15 cellular contexts compared by ENCODE assay signal in genomic region chr1:230858918-230859819, GRCh38. TPM values are rescaled to one million over a fixed set of nuclear protein-coding genes. Genes with fewer than 3 reads are reported as not detected.
DNase-seq lines count a peak whose midpoint lies in the region; ATAC-seq and TF ChIP-seq lines count a peak whose summit lies in the region.
"Had no signal": no experiment of that assay in that cellular context is flagged by ENCODE, and none has a peak within 500 bp of the region (broad histone marks: within the 10 kb centered on the region; RNA-seq: fewer than 3 reads in every experiment).

No MANE protein-coding gene starts in this region.

- peak overlapping the region; percentile 33 for H3K4ac ChIP-seq in trophoblast cell (ENCODE audit: low read depth, low read length)

- H3K79me2 ChIP-seq in trophoblast cell (ENCODE audit: control insufficient read depth, insufficient read depth, low read length, poor library complexity) = peaks cover 13% of the 10 kb centered on the region

- intact Hi-C loops in heart right ventricle (cut with DNase I) = no loop called here

- peaks cover 33% of the 10 kb centered on the region for H3K79me1 ChIP-seq in trophoblast cell (ENCODE audit: low read length)

- no peaks in the 10 kb centered on the region for H3K36me3 Mint-ChIP-seq in activated CD4-positive, alpha-beta memory T cell treated with anti-CD3 and anti-CD28 coated beads, Interleukin-2, amount 10 ng/mL, durations not matched to agents 7 days and 5 days (ENCODE audit: low read depth)
- H3K36me3 Mint-ChIP-seq: naive B cell had no signal

- POLR2A ChIA-PET in activated CD4-positive, alpha-beta memory T cell treated with anti-CD3 and anti-CD28 coated beads, Interleukin-2, amount 10 ng/mL, durations not matched to agents 7 days and 5 days (lab: Charles Lee) = no interaction called here

- H2AK5ac ChIP-seq in trophoblast cell (ENCODE audit: low read length) = no peak overlapping the region

- peak overlapping the region; percentile 59 for H3K18ac ChIP-seq in trophoblast cell (ENCODE audit: low read length)

- H3K4me1 ChIP-seq in heart right ventricle (peaks cover 17 to 99% (median 70%) of the 10 kb centered on the region in 9 donors), trophoblast cell (ENCODE audit: control insufficient read depth in 1 of 2, insufficient read depth in 2 of 2, low read length in 2 of 2) (peaks cover 41 to 55% of the 10 kb centered on the region in 2 experiments)

- H3K27ac Mint-ChIP-seq in activated CD4-positive, alpha-beta memory T cell treated with anti-CD3 and anti-CD28 coated beads, Interleukin-2, amount 10 ng/mL, durations not matched to agents 7 days and 5 days = no peak overlapping the region
- H3K27ac Mint-ChIP-seq: activated T-helper 17 cell treated with anti-CD3 and anti-CD28 coated beads, Interleukin-2, amount 50 U/mL, for 72 hours; naive B cell had no signal

- H3K14ac ChIP-seq in trophoblast cell (ENCODE audit: low read length) = peak overlapping the region; percentile 33

- H3K23ac ChIP-seq in trophoblast cell (ENCODE audit: low read length) = no peak overlapping the region

- CTCF ChIA-PET in activated CD4-positive, alpha-beta memory T cell treated with anti-CD3 and anti-CD28 coated beads, Interleukin-2, amount 10 ng/mL, durations not matched to agents 7 days and 5 days (lab: Charles Lee) = no interaction called here

- WGBS in heart right ventricle, 2 donors = 52 to 57% methylated on average over 12 of the region's 12 CpGs
- no CpG with 5 or more reads among the region's 12 CpGs for WGBS in trophoblast cell (ENCODE audit: extremely low coverage, insufficient coverage, insufficient read length)

- H2AFZ ChIP-seq in trophoblast cell (ENCODE audit: insufficient read depth, low read length, poor library complexity) = no peak overlapping the region
- H2AFZ ChIP-seq: PC-9 had no signal

- no peak overlapping the region for H2BK12ac ChIP-seq in trophoblast cell (ENCODE audit: low read length)

- H3K4me3 Mint-ChIP-seq in activated CD4-positive, alpha-beta memory T cell treated with anti-CD3 and anti-CD28 coated beads, Interleukin-2, amount 10 ng/mL, durations not matched to agents 7 days and 5 days = no peak overlapping the region
- H3K4me3 Mint-ChIP-seq: activated T-helper 17 cell treated with anti-CD3 and anti-CD28 coated beads, Interleukin-2, amount 50 U/mL, for 72 hours; naive B cell had no signal

- peak overlapping the region; percentile 91 for H2BK120ac ChIP-seq in trophoblast cell (ENCODE audit: insufficient read depth, low read length, poor library complexity)

- H4K12ac ChIP-seq in trophoblast cell (ENCODE audit: low read depth, low read length) = no peak overlapping the region

- H3K9me3 ChIP-seq in heart right ventricle = no peaks in the 10 kb centered on the region
- H3K9me3 ChIP-seq in trophoblast cell (ENCODE audit: insufficient read depth, low read depth, low read length) = peaks cover 2% of the 10 kb centered on the region
- H3K9me3 ChIP-seq: esophagus squamous epithelium had no signal

- H3K27ac ChIP-seq in heart right ventricle (peak overlapping the region in 7 of 10 donors; percentile 7 to 89 (median 41)), trophoblast cell (ENCODE audit: low read depth, low read length) (peak overlapping the region; percentile 58)
- H3K27ac ChIP-seq: BLaER1, PC-9 had no signal

- ATAC-seq in heart right ventricle = peak in 7 of 8 donors; percentile 23 to 61 (median 50)
- ATAC-seq in GM18867 (IDR thresholded peaks at IDR 0.05; ENCODE audit: unreplicated experiment) = no peak
- no peak for ATAC-seq in HG02970 (IDR thresholded peaks at IDR 0.05; ENCODE audit: low FRiP score, unreplicated experiment)
- ATAC-seq: activated T-helper 17 cell treated with anti-CD3 and anti-CD28 coated beads, Interleukin-2, amount 50 U/mL, for 72 hours had no signal

- H3K27me3 ChIP-seq in heart right ventricle = no peaks in the 10 kb centered on the region
- H3K27me3 ChIP-seq in trophoblast cell (ENCODE audit: insufficient read depth, low read length) = no peaks in the 10 kb centered on the region
- H3K27me3 ChIP-seq: BLaER1, esophagus squamous epithelium had no signal

- peaks cover 11% of the 10 kb centered on the region for H3K4me1 Mint-ChIP-seq in activated CD4-positive, alpha-beta memory T cell treated with anti-CD3 and anti-CD28 coated beads, Interleukin-2, amount 10 ng/mL, durations not matched to agents 7 days and 5 days

- H3K9me3 Mint-ChIP-seq in activated CD4-positive, alpha-beta memory T cell treated with anti-CD3 and anti-CD28 coated beads, Interleukin-2, amount 10 ng/mL, durations not matched to agents 7 days and 5 days = no peaks in the 10 kb centered on the region
- H3K9me3 Mint-ChIP-seq: activated T-helper 17 cell treated with anti-CD3 and anti-CD28 coated beads, Interleukin-2, amount 50 U/mL, for 72 hours; naive B cell had no signal

- no peak overlapping the region for H4K8ac ChIP-seq in trophoblast cell (ENCODE audit: low read depth, low read length)

- H3K4me3 ChIP-seq in heart right ventricle = no peak overlapping the region
- no peak overlapping the region for H3K4me3 ChIP-seq in trophoblast cell (ENCODE audit: low read depth, low read length)
- H3K4me3 ChIP-seq: BLaER1, esophagus squamous epithelium, PC-9 had no signal

- no peak for TF ChIP-seq CTCF in heart right ventricle (IDR thresholded peaks at IDR 0.05)

- no peak overlapping the region for H3K9ac ChIP-seq in trophoblast cell (ENCODE audit: low read length)
- H3K9ac ChIP-seq: BLaER1 had no signal

- peak overlapping the region; percentile 36 for H2BK5ac ChIP-seq in trophoblast cell (ENCODE audit: low read depth, low read length, poor library complexity)

- DNase-seq in C1 segment of cervical spinal cord (lab: John Stamatoyannopoulos, UW) = peak in 12 of 14 donors; percentile 22 to 88 (median 78)
- DNase-seq in anterior cingulate cortex (lab: John Stamatoyannopoulos, UW) = peak in 57 of 58 donors; percentile 20 to 95 (median 83)
- DNase-seq in heart right ventricle = peak in 1 of 2 donors; percentile 44
- no peak for DNase-seq in trophoblast cell
- DNase-seq in DMS79 (lab: John Stamatoyannopoulos, UW) = no peak
- no peak for DNase-seq in activated CD4-positive, alpha-beta memory T cell treated with anti-CD3 and anti-CD28 coated beads, Interleukin-2, amount 10 ng/mL, durations not matched to agents 7 days and 5 days
- DNase-seq: activated CD4-positive, CD25-positive, alpha-beta regulatory T cell; esophagus squamous epithelium; naive B cell; NCI-H1092; PC-9 had no signal

- H3K27me3 Mint-ChIP-seq in activated CD4-positive, alpha-beta memory T cell treated with anti-CD3 and anti-CD28 coated beads, Interleukin-2, amount 10 ng/mL, durations not matched to agents 7 days and 5 days = no peaks in the 10 kb centered on the region
- H3K27me3 Mint-ChIP-seq: activated T-helper 17 cell treated with anti-CD3 and anti-CD28 coated beads, Interleukin-2, amount 50 U/mL, for 72 hours; naive B cell had no signal

- peak overlapping the region; percentile 72 for H4K91ac ChIP-seq in trophoblast cell (ENCODE audit: low read depth, low read length)

- H3K36me3 ChIP-seq in heart right ventricle = peaks cover 0 to 23% (median 0%) of the 10 kb centered on the region in 9 donors
- peaks cover 14 to 19% of the 10 kb centered on the region in 2 experiments for H3K36me3 ChIP-seq in trophoblast cell (ENCODE audit: control insufficient read depth in 1 of 2, insufficient read depth in 2 of 2, low read length in 2 of 2)

- H3K4me2 ChIP-seq in trophoblast cell (ENCODE audit: low read length) = no peak overlapping the region
- H3K4me2 ChIP-seq: BLaER1, PC-9 had no signal

RNA-seq across cellular contexts. Expression of gene C1orf198, which starts 9.2 kb away (rescaled TPM):
- total RNA-seq in heart right ventricle = 10 to 100 TPM; 33.4 to 66.0 (median 46.0) TPM
- polyA plus RNA-seq in heart right ventricle = 10 to 100 TPM; 26.0 to 36.4 TPM
- 56.8 and 57.0 TPM in 2 replicates for polyA plus RNA-seq in trophoblast cell (2013)
- 1 to 10 TPM; 1.7 TPM for total RNA-seq in activated CD4-positive, alpha-beta memory T cell treated with anti-CD3 and anti-CD28 coated beads, Interleukin-2, amount 10 ng/mL, durations not matched to agents 7 days and 5 days

Comparison
In these comparisons a context has a peak if more than half of its experiments do, and no peak if none do; other contexts are left out.
1. DNase-seq: peak in C1 segment of cervical spinal cord (12 of 14) and anterior cingulate cortex (57 of 58); none in trophoblast cell (0 of 2), DMS79 (single experiment) and activated CD4-positive, alpha-beta memory T cell treated with anti-CD3 and anti-CD28 coated beads, Interleukin-2, amount 10 ng/mL, durations not matched to agents 7 days and 5 days (single experiment).
2. ATAC-seq: peak in heart right ventricle (7 of 8); none in GM18867 (single experiment) and HG02970 (single experiment).
3. RNA of gene C1orf198, which starts 9.2 kb away (total RNA-seq): 33.4 to 66.0 TPM in heart right ventricle; 1.7 TPM in activated CD4-positive, alpha-beta memory T cell treated with anti-CD3 and anti-CD28 coated beads, Interleukin-2, amount 10 ng/mL, durations not matched to agents 7 days and 5 days; every median in the first group is over 10 times any median in the second.